ENCODE assay signal across 8 cellular contexts in genomic region chr19:1040476-1041271, GRCh38. TPM values are rescaled to one million over a fixed set of nuclear protein-coding genes. Genes with fewer than 3 reads are reported as not detected.
A peak's percentile ranks its signal among the peaks of the same experiment; 100 is the strongest.
DNase-seq lines count a peak whose midpoint lies in the region; ATAC-seq and TF ChIP-seq lines count a peak whose summit lies in the region.

No MANE protein-coding gene starts in this region.

- H3K36me3 Mint-ChIP-seq in T-helper 17 cell (ENCODE audit: low read depth): peaks cover 4% of the 10 kb centered on the region
- peaks cover 14% of the 10 kb centered on the region for H3K36me3 Mint-ChIP-seq in progenitor cell of endocrine pancreas (ENCODE audit: insufficient read depth)

- H3K36me3 ChIP-seq in left ventricle myocardium inferior: peaks cover 23% of the 10 kb centered on the region
- H3K36me3 ChIP-seq in upper lobe of left lung: peaks cover 7 to 27% (median 19%) of the 10 kb centered on the region in 4 donors

- no peaks in the 10 kb centered on the region for H3K27me3 Mint-ChIP-seq in T-helper 17 cell
- H3K27me3 Mint-ChIP-seq in progenitor cell of endocrine pancreas: no peaks in the 10 kb centered on the region

- no peaks in the 10 kb centered on the region for H3K9me3 Mint-ChIP-seq in progenitor cell of endocrine pancreas (ENCODE audit: low read depth)

- H3K4me3 Mint-ChIP-seq in T-helper 17 cell (peak overlapping the region; percentile 97), progenitor cell of endocrine pancreas (ENCODE audit: low read depth) (peak overlapping the region; percentile 82)

- H3K9me3 ChIP-seq in T-helper 17 cell (ENCODE audit: control insufficient read depth, low read length, poor library complexity, severe bottlenecking): no peaks in the 10 kb centered on the region
- no peaks in the 10 kb centered on the region for H3K9me3 ChIP-seq in left ventricle myocardium inferior (replicated peaks)
- H3K9me3 ChIP-seq in upper lobe of left lung: no peaks in the 10 kb centered on the region

- TF ChIP-seq EP300 in upper lobe of left lung (IDR thresholded peaks at IDR 0.05): no peak

- intact Hi-C loops in left ventricle myocardium inferior (cut with micrococcal nuclease): no loop called here

- H3K27ac ChIP-seq in left ventricle myocardium inferior (replicated peaks) (peak overlapping the region; percentile 75), upper lobe of left lung (peak overlapping the region in 3 of 4 donors; percentile 62 to 86 (median 77))

- peaks cover 37% of the 10 kb centered on the region for H3K4me1 ChIP-seq in left ventricle myocardium inferior
- peaks cover 21 to 46% (median 38%) of the 10 kb centered on the region in 4 donors for H3K4me1 ChIP-seq in upper lobe of left lung

- TF ChIP-seq CTCF in left ventricle myocardium inferior (IDR thresholded peaks at IDR 0.05; ENCODE audit: borderline replicate concordance): no peak
- no peak for TF ChIP-seq CTCF in progenitor cell of endocrine pancreas (IDR thresholded peaks at IDR 0.05; ENCODE audit: unreplicated experiment)
- no peak for TF ChIP-seq CTCF in upper lobe of left lung (IDR thresholded peaks at IDR 0.05)

- H3K27me3 ChIP-seq in left ventricle myocardium inferior (ENCODE audit: low read depth) (no peaks in the 10 kb centered on the region), upper lobe of left lung (no peaks in the 10 kb centered on the region)

- ATAC-seq in HG02623 (IDR thresholded peaks at IDR 0.05; ENCODE audit: unreplicated experiment) (peak; percentile 50), T-helper 17 cell (peak; percentile 62), upper lobe of left lung (ENCODE audit: low FRiP score in 2 of 2) (peak; percentile 75 to 83)

- H3K4me3 ChIP-seq in left ventricle myocardium inferior: peak overlapping the region; percentile 78
- peak overlapping the region; percentile 64 to 74 (median 66) for H3K4me3 ChIP-seq in upper lobe of left lung

- no peak for TF ChIP-seq POLR2A in upper lobe of left lung (IDR thresholded peaks at IDR 0.05)

- H3K27ac Mint-ChIP-seq in T-helper 17 cell (peak overlapping the region; percentile 97), progenitor cell of endocrine pancreas (peak overlapping the region; percentile 95)

- 3% methylated on average over 15 to 27 of the region's 27 CpGs for WGBS in upper lobe of left lung, 2 donors

- DNase-seq in Daoy (ENCODE audit: low read depth) (peak; percentile 96), NCI-H146 (lab: John Stamatoyannopoulos, UW) (peak; percentile 82), T-helper 17 cell (peak; percentile 76 to 85 (median 81)), amniotic stem cell (lab: John Stamatoyannopoulos, UW) (peak; percentile 69), left ventricle myocardium inferior (peak; percentile 92), progenitor cell of endocrine pancreas (ENCODE audit: low spot score, unreplicated experiment) (peak; percentile 73), upper lobe of left lung (peak; percentile 92 to 93)

- H3K4me1 Mint-ChIP-seq in T-helper 17 cell (peaks cover 31% of the 10 kb centered on the region), progenitor cell of endocrine pancreas (ENCODE audit: low read depth) (peaks cover 7% of the 10 kb centered on the region)

RNA-seq across cellular contexts. Expression of gene ABCA7, which starts 0.8 kb away (rescaled TPM):
- total RNA-seq in Daoy (2014; rRNA removed; shearing (Covaris generic)): 0.89 and 0.97 TPM in 2 replicates
- total RNA-seq in T-helper 17 cell (100 to 1,000 TPM; 107 to 112 TPM), left ventricle myocardium inferior (9.3 TPM), progenitor cell of endocrine pancreas (54.6 and 57.3 TPM in 2 replicates), upper lobe of left lung (100 to 1,000 TPM in 2 of 6 donors, 10 to 100 TPM in 4; 34.1 to 224 (median 58.2) TPM)

RNA-seq across cellular contexts. Expression of gene CNN2, which starts 14.3 kb away (rescaled TPM):
- total RNA-seq in Daoy (2014; rRNA removed; shearing (Covaris generic)): 162 and 166 TPM in 2 replicates
- 100 to 1,000 TPM; 263 to 301 TPM for total RNA-seq in T-helper 17 cell
- total RNA-seq in left ventricle myocardium inferior: 45.6 TPM
- total RNA-seq in progenitor cell of endocrine pancreas: 225 and 226 TPM in 2 replicates
- total RNA-seq in upper lobe of left lung: 100 to 1,000 TPM in 5 of 6 donors, 10 to 100 TPM in 1; 98.1 to 262 (median 164) TPM

RNA-seq across cellular contexts. Expression of gene RNU6-2, which starts 19.4 kb away (rescaled TPM):
- not detected in 2 replicates for total RNA-seq in Daoy (2014; rRNA removed; shearing (Covaris generic))
- total RNA-seq in T-helper 17 cell: not detected
- not detected for total RNA-seq in left ventricle myocardium inferior
- not detected in 2 replicates for total RNA-seq in progenitor cell of endocrine pancreas
- not detected for total RNA-seq in upper lobe of left lung

RNA-seq across cellular contexts. Expression of gene TMEM259, which starts 19.8 kb away (rescaled TPM):
- total RNA-seq in Daoy (2014; rRNA removed; shearing (Covaris generic)): 79.1 and 81.7 TPM in 2 replicates
- total RNA-seq in T-helper 17 cell (100 to 1,000 TPM; 270 to 318 TPM), left ventricle myocardium inferior (119 TPM), progenitor cell of endocrine pancreas (171 and 199 TPM in 2 replicates), upper lobe of left lung (100 to 1,000 TPM; 143 to 643 (median 208) TPM)

RNA-seq across cellular contexts. Expression of gene ARHGAP45, which starts 26.3 kb away (rescaled TPM):
- 4.3 and 11.6 TPM in 2 replicates for total RNA-seq in Daoy (2014; rRNA removed; shearing (Covaris generic))
- total RNA-seq in T-helper 17 cell (100 to 1,000 TPM; 603 to 646 TPM), left ventricle myocardium inferior (4.8 TPM), progenitor cell of endocrine pancreas (6.1 and 8.1 TPM in 2 replicates), upper lobe of left lung (100 to 1,000 TPM in 4 of 6 donors, 10 to 100 TPM in 2; 91.6 to 332 (median 123) TPM)

Comparison
In these comparisons a context has a peak if more than half of its experiments do, and no peak if none do; other contexts are left out.
1. Peak in every context shown above with its lines: DNase-seq, ATAC-seq, H3K4me3 ChIP-seq and H3K27ac ChIP-seq.